Comparison of ENCODE assay signal across 2 cellular contexts in genomic region chr2:31284107-31284506, GRCh38.
TF ChIP-seq lines count a peak whose summit lies in the region.

No MANE protein-coding gene starts in this region.

TF ChIP-seq in SK-N-SH treated with all-trans-retinoic acid at 6 μM for 48 hours, 23 proteins besides CTCF, POLR2A, EP300 and RAD21 (continued from another document):
- TF ChIP-seq TSHZ2 (CRISPR knock-in tag; IDR thresholded peaks at IDR 0.05) = no peak
- TF ChIP-seq BACH2 (CRISPR knock-in tag; IDR thresholded peaks at IDR 0.05; ENCODE audit: borderline replicate concordance) = no peak
- no peak for TF ChIP-seq ESRRG (CRISPR knock-in tag; IDR thresholded peaks at IDR 0.05)
- no peak for TF ChIP-seq CREB5 (CRISPR knock-in tag; IDR thresholded peaks at IDR 0.05; ENCODE audit: low read depth)

TF ChIP-seq in SK-N-SH, 30 proteins besides CTCF, POLR2A, EP300 and RAD21 (continued from another document):
- TF ChIP-seq SIN3A (IDR thresholded peaks at IDR 0.05; ENCODE audit: borderline replicate concordance, low read depth, low read length) = no peak
- no peak for TF ChIP-seq GATA2 (CRISPR knock-in tag; IDR thresholded peaks at IDR 0.05)
- TF ChIP-seq, protein P1, sequence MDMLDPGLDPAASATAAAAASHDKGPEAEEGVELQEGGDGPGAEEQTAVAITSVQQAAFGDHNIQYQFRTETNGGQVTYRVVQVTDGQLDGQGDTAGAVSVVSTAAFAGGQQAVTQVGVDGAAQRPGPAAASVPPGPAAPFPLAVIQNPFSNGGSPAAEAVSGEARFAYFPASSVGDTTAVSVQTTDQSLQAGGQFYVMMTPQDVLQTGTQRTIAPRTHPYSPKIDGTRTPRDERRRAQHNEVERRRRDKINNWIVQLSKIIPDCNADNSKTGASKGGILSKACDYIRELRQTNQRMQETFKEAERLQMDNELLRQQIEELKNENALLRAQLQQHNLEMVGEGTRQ (IDR thresholded peaks at IDR 0.05; ENCODE audit: borderline replicate concordance, low read depth, low read length) = no peak
- TF ChIP-seq, protein P2, sequence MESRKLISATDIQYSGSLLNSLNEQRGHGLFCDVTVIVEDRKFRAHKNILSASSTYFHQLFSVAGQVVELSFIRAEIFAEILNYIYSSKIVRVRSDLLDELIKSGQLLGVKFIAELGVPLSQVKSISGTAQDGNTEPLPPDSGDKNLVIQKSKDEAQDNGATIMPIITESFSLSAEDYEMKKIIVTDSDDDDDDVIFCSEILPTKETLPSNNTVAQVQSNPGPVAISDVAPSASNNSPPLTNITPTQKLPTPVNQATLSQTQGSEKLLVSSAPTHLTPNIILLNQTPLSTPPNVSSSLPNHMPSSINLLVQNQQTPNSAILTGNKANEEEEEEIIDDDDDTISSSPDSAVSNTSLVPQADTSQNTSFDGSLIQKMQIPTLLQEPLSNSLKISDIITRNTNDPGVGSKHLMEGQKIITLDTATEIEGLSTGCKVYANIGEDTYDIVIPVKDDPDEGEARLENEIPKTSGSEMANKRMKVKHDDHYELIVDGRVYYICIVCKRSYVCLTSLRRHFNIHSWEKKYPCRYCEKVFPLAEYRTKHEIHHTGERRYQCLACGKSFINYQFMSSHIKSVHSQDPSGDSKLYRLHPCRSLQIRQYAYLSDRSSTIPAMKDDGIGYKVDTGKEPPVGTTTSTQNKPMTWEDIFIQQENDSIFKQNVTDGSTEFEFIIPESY (IDR thresholded peaks at IDR 0.05; ENCODE audit: borderline replicate concordance, low read depth) = no peak
- TF ChIP-seq RCOR1 (IDR thresholded peaks at IDR 0.05; ENCODE audit: low read length) = no peak
- no peak for TF ChIP-seq EZH2phosphoT487 (IDR thresholded peaks at IDR 0.05; ENCODE audit: borderline replicate concordance, low read depth)
- no peak for TF ChIP-seq YY1 (IDR thresholded peaks at IDR 0.05; ENCODE audit: low read depth)
- TF ChIP-seq RFX5 (IDR thresholded peaks at IDR 0.05; ENCODE audit: low read length) = no peak
- no peak for TF ChIP-seq CHD2 (IDR thresholded peaks at IDR 0.05; ENCODE audit: low read length, partially characterized antibody)
- no peak for TF ChIP-seq JUND (IDR thresholded peaks at IDR 0.05)
